In the genomic region with DNA sequence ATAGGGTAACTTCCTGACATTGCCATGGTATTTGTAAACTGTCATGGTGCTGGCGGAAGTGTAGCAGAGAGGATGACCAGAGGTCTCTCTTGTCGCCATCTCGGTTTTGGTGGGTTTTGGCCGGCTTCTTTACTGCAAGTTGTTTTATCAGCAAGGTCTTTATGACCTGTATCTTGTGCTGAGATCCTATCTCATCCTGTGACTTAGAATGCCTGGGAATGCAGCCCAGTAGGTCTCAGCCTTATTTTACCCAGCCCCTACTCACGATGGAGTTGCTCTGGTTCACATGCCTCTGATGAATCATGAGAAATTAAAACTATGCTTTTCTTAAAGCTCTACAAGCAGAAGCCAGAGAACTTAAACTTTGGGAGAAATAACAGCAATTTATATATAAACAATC, we compare ENCODE assay signal across 19 cellular contexts.
"Had no signal": no experiment of that assay in that cellular context is flagged by ENCODE, and none has a peak within 500 bp of the region (broad histone marks: within the 10 kb centered on the region; RNA-seq: fewer than 3 reads in every experiment).

No MANE protein-coding gene starts in this region.

- H3K27me3 ChIP-seq: cardiac muscle cell, upper lobe of left lung had no signal

- H3K4me2 ChIP-seq: smooth muscle cell had no signal

- H3K27ac Mint-ChIP-seq: activated naive CD4-positive, alpha-beta T cell treated with anti-CD3 and anti-CD28 coated beads, Interleukin-2, amount 50 U/mL, for 72 hours; naive thymus-derived CD4-positive, alpha-beta T cell; stimulated activated memory B cell treated with anti-CD40 and anti-IgM and Interleukin-4, amounts not matched to agents 10 μg/mL and 1 μg/mL and 100 μg/mL, for 72 hours had no signal

- H3K9me3 Mint-ChIP-seq: activated naive CD4-positive, alpha-beta T cell treated with anti-CD3 and anti-CD28 coated beads, Interleukin-2, amount 50 U/mL, for 72 hours; activated T-cell treated with anti-CD3 and anti-CD28 coated beads, Interleukin-2, amount 50 U/mL, for 4 hours; stimulated activated memory B cell treated with anti-CD40 and anti-IgM and Interleukin-4, amounts not matched to agents 10 μg/mL and 1 μg/mL and 100 μg/mL, for 72 hours had no signal

- H3K9me3 ChIP-seq: upper lobe of left lung had no signal

- ATAC-seq: activated CD4-positive, CD25-positive, alpha-beta regulatory T cell treated with anti-CD3 and anti-CD28 coated beads, Interleukin-2, amount 50 U/mL, for 24 hours; activated naive CD4-positive, alpha-beta T cell treated with anti-CD3 and anti-CD28 coated beads, Interleukin-2, amount 50 U/mL, for 72 hours; activated T-cell treated with anti-CD3 and anti-CD28 coated beads, Interleukin-2, amount 50 U/mL, for 4 hours; left colon; naive thymus-derived CD4-positive, alpha-beta T cell; right cardiac atrium; stimulated activated memory B cell treated with anti-CD40 and anti-IgM and Interleukin-4, amounts not matched to agents 10 μg/mL and 1 μg/mL and 100 μg/mL, for 72 hours had no signal

- H3K27ac ChIP-seq: cardiac muscle cell, epithelial cell of prostate, upper lobe of left lung had no signal

- H3K4me3 ChIP-seq: cardiac muscle cell, lung, smooth muscle cell, upper lobe of left lung had no signal

- H3K4me1 ChIP-seq: upper lobe of left lung had no signal

- H3K36me3 ChIP-seq: cardiac muscle cell, upper lobe of left lung had no signal

- DNase-seq: activated CD4-positive, alpha-beta T cell treated with anti-CD3 and anti-CD28 coated beads, Interleukin-2, amount 50 U/mL, for 48 hours; activated effector memory CD4-positive, alpha-beta T cell treated with anti-CD3 and anti-CD28 coated beads, Interleukin-2, amount 50 U/mL, for 16 hours; activated T-cell treated with anti-CD3 and anti-CD28 coated beads, Interleukin-2, amount 50 U/mL, for 4 hours; anterior cingulate cortex; effector CD4-positive, alpha-beta T cell; hypothalamus; left colon; naive thymus-derived CD4-positive, alpha-beta T cell; posterior cingulate gyrus; right cardiac atrium; T-helper 2 cell; upper lobe of left lung had no signal

- H3K4me3 Mint-ChIP-seq: activated T-cell treated with anti-CD3 and anti-CD28 coated beads, Interleukin-2, amount 50 U/mL, for 4 hours; naive thymus-derived CD4-positive, alpha-beta T cell; stimulated activated memory B cell treated with anti-CD40 and anti-IgM and Interleukin-4, amounts not matched to agents 10 μg/mL and 1 μg/mL and 100 μg/mL, for 72 hours had no signal

- H3K36me3 Mint-ChIP-seq: activated naive CD4-positive, alpha-beta T cell treated with anti-CD3 and anti-CD28 coated beads, Interleukin-2, amount 50 U/mL, for 72 hours; stimulated activated memory B cell treated with anti-CD40 and anti-IgM and Interleukin-4, amounts not matched to agents 10 μg/mL and 1 μg/mL and 100 μg/mL, for 72 hours had no signal
